ENCODE assay signal across 14 cellular contexts in genomic region chr17:39752241-39752831, GRCh38. TPM values are rescaled to one million over a fixed set of nuclear protein-coding genes. Genes with fewer than 3 reads are reported as not detected.
DNase-seq lines count a peak whose midpoint lies in the region; ATAC-seq, FAIRE-seq and TF ChIP-seq lines count a peak whose summit lies in the region.
"Had no signal": no experiment of that assay in that cellular context is flagged by ENCODE, and none has a peak within 500 bp of the region (broad histone marks: within the 10 kb centered on the region; RNA-seq: fewer than 3 reads in every experiment).

No MANE protein-coding gene starts in this region.

- SMC1A ChIA-PET in GM12878 (lab: Charles Lee; ENCODE audit: uncharacterized antibody, unreplicated experiment), result interaction anchor here (0.6 to 1.9 kb wide), 7 partner anchors 22 to 131 kb away, joined by 3 to 9 read pairs (median 6); partner anchors contain the start of gene MIEN1

- H3K4me3 ChIP-seq in HEK293 (ENCODE audit: low read depth, low read length), result no peak overlapping the region
- H3K4me3 ChIP-seq in GM12878, result no peak overlapping the region
- H3K4me3 ChIP-seq: thoracic aorta had no signal

- peak; percentile 29 for DNase-seq in NCI-H2107 treated with DMSO at 0.1 percent for 48 hours (lab: John Stamatoyannopoulos, UW; ENCODE audit: unreplicated experiment)
- no peak for DNase-seq in NCI-H2107 (lab: John Stamatoyannopoulos, UW)
- DNase-seq in GM12878 (ENCODE audit: low read depth, low spot score), result no peak
- DNase-seq in neural crest cell (ENCODE audit: low read depth, low spot score), result no peak
- no peak for DNase-seq in NCI-H524 treated with DMSO at 0.1 percent for 48 hours (lab: John Stamatoyannopoulos, UW)
- no peak for DNase-seq in foreskin keratinocyte
- DNase-seq: activated gamma-delta T cell, NCI-H446 treated with DMSO at 0.1 percent for 48 hours had no signal

- H4K20me1 ChIP-seq in GM12878 (ENCODE audit: control insufficient read depth, insufficient read depth), result no peaks in the 10 kb centered on the region

- H3K4me1 Mint-ChIP-seq in neural crest cell, result no peaks in the 10 kb centered on the region

- H3K79me2 ChIP-seq in GM12878 (ENCODE audit: control insufficient read depth, insufficient read depth, low read length), result peaks cover 15% of the 10 kb centered on the region

- H3K4me3 Mint-ChIP-seq in neural crest cell, result peak overlapping the region; percentile 86

- peaks cover 49% of the 10 kb centered on the region for H3K27me3 Mint-ChIP-seq in neural crest cell (ENCODE audit: low read depth)

- no TSS peak for BruUV-seq in GM12878 (replicated peaks; lab: Mats Ljungman, UMichigan)

- H3K36me3 ChIP-seq in HEK293 (ENCODE audit: control insufficient read depth in 2 of 2, insufficient read depth in 1 of 2, low read length in 2 of 2) (no peaks in the 10 kb centered on the region), GM12878 (ENCODE audit: control insufficient read depth in 2 of 2, insufficient read depth in 2 of 2, low read length in 1 of 2) (no peaks in the 10 kb centered on the region)
- H3K36me3 ChIP-seq: thoracic aorta had no signal

- RAD21 ChIA-PET in GM12878 (lab: Charles Lee; ENCODE audit: unreplicated experiment), result interaction anchor here (0.8 to 2.7 kb wide), 6 partner anchors 21 to 228 kb away, joined by 3 to 23 read pairs (median 4); partner anchors contain the start of genes IKZF3 and MIEN1

- intact Hi-C loops in GM12878 (cut with micrococcal nuclease; ENCODE audit: unreplicated experiment), result loop anchor here (5.0 kb wide), 1 partner anchor 115 kb away; the partner anchor contains the start of gene STARD3

- H2AFZ ChIP-seq in GM12878 (ENCODE audit: control insufficient read depth, low read depth, low read length), result no peak overlapping the region

- no peak overlapping the region for H3K9ac ChIP-seq in GM12878 (ENCODE audit: control insufficient read depth, insufficient read depth, low read length)

- H3K9me3 Mint-ChIP-seq in neural crest cell, result no peaks in the 10 kb centered on the region

- CTCF ChIA-PET in HEK293 (lab: Yijun Ruan, JAX), result interaction anchor here (0.6 to 10.1 kb wide), 15 partner anchors 20 to 290 kb away, joined by 3 to 140 read pairs (median 4); partner anchors contain the start of genes ERBB2, MIEN1 and PPP1R1B
- CTCF ChIA-PET in GM12878 (lab: Yijun Ruan, JAX), result interaction anchor here (1.0 to 5.0 kb wide), 15 partner anchors 8 to 275 kb away, joined by 3 to 39 read pairs (median 5); partner anchors contain the start of gene MIEN1

- 91% methylated on average over 10 of the region's 11 CpGs for WGBS in GM12878 (ENCODE audit: insufficient coverage, insufficient replicate concordance, low lambda C conversion rate, missing lambda C conversion rate)

- H3K4me2 ChIP-seq in GM12878 (ENCODE audit: control insufficient read depth, insufficient read depth), result peak overlapping the region; percentile 86; the same call in 1 of the 2 replicates

- H3K27ac ChIP-seq in HEK293 (ENCODE audit: extremely low read depth, low read depth, low read length) (no peak overlapping the region), GM12878 (ENCODE audit: control insufficient read depth, insufficient read depth) (no peak overlapping the region), foreskin keratinocyte (no peak overlapping the region)
- H3K27ac ChIP-seq: 22Rv1, HL-60 had no signal

- no peak for FAIRE-seq in GM12878 (lab: Jason Lieb, UNC)

- ATAC-seq in GM12878 (no peak), HG02870 (IDR thresholded peaks at IDR 0.05; ENCODE audit: unreplicated experiment) (no peak), foreskin keratinocyte (no peak)

- no peak for TF ChIP-seq EP300 in GM12878 (IDR thresholded peaks at IDR 0.05; ENCODE audit: borderline replicate concordance in 1 of 2, control insufficient read depth in 1 of 2, low read depth in 2 of 2, low read length in 2 of 2)

- POLR2A ChIA-PET in HEK293 (lab: Yijun Ruan, JAX), result interaction anchor here (0.6 to 2.3 kb wide), 4 partner anchors 22 to 228 kb away, joined by 3 to 8 read pairs (median 4); partner anchors contain the start of genes ERBB2, MIEN1 and PSMD3
- POLR2A ChIA-PET in GM12878 (lab: Charles Lee), result interaction anchor here (0.9 kb wide), 1 partner anchor 23 kb away, joined by 3 read pairs; no protein-coding TSS in a partner anchor

- no peak overlapping the region for H3K27ac Mint-ChIP-seq in neural crest cell (ENCODE audit: unreplicated experiment)

- no peak for TF ChIP-seq POLR2A in GM12878 (IDR thresholded peaks at IDR 0.05; ENCODE audit: low read depth, low read length)

- H3K4me1 ChIP-seq in HEK293 (ENCODE audit: control insufficient read depth, insufficient read depth, low read length) (peaks cover 4% of the 10 kb centered on the region; the same call in 1 of the 2 replicates), GM12878 (ENCODE audit: control insufficient read depth, insufficient read depth, low read length) (peaks cover 33% of the 10 kb centered on the region), foreskin keratinocyte (no peaks in the 10 kb centered on the region)

- no peaks in the 10 kb centered on the region for H3K9me3 ChIP-seq in HEK293 (ENCODE audit: control insufficient read depth, insufficient read depth, low read depth, low read length)
- H3K9me3 ChIP-seq in GM12878 (replicated peaks; ENCODE audit: control insufficient read depth, insufficient read depth, low read length), result no peaks in the 10 kb centered on the region
- H3K9me3 ChIP-seq: thoracic aorta had no signal

- in situ Hi-C loops in GM12878 (cut with MboI), result loop anchor here (5.0 kb wide), 1 partner anchor 130 kb away; no protein-coding TSS in a partner anchor

- peak; percentile 45; the same call in 1 of the 2 replicates for TF ChIP-seq CTCF in HEK293 (tag by site-specific recombination; IDR thresholded peaks at IDR 0.05)
- TF ChIP-seq CTCF in GM12878 (IDR thresholded peaks at IDR 0.05 in 2 of 3, conservative IDR thresholded peaks at IDR 0.05 in 1 of 3; ENCODE audit: control insufficient read depth in 2 of 3, extremely low read depth in 1 of 3, insufficient read depth in 1 of 3, low read depth in 3 of 3, low read length in 3 of 3), result no peak
- no peak for TF ChIP-seq CTCF in neural crest cell (conservative IDR thresholded peaks at IDR 0.05)
- no peak for TF ChIP-seq CTCF in foreskin keratinocyte (conservative IDR thresholded peaks at IDR 0.05)

- no peaks in the 10 kb centered on the region for H3K27me3 ChIP-seq in GM12878 (replicated peaks in 1 of 2; ENCODE audit: control insufficient read depth in 2 of 2, insufficient read depth in 2 of 2, low read length in 1 of 2)
- H3K27me3 ChIP-seq in foreskin keratinocyte, result peaks cover 29% of the 10 kb centered on the region

- no peak for TF ChIP-seq RAD21 in GM12878 (IDR thresholded peaks at IDR 0.05; ENCODE audit: insufficient read depth, low read depth, low read length)

- H3K36me3 Mint-ChIP-seq in neural crest cell (ENCODE audit: low read depth), result no peaks in the 10 kb centered on the region

RNA-seq across cellular contexts. Expression of gene GRB7, which starts 14.6 kb away (rescaled TPM):
- 1.0 and 1.4 TPM in 2 replicates for total RNA-seq in GM12878 (2013; cell fraction: nucleolus; rRNA removed)
- 0.16 and 0.34 TPM in 2 replicates for total RNA-seq in GM12878 (2014; rRNA removed)
- total RNA-seq in GM12878 (2014; rRNA removed; fragmentation: Illumina TruSeq; extraction: Trizol), result 0.09 TPM in 1 of 2 replicates, not detected in the other
- 0.23 and 0.45 TPM in 2 replicates for total RNA-seq in GM12878 (2021)
- not detected for polyA plus RNA-seq in GM12878 (2011; ENCODE audit: low read depth)
- 0.05 and 0.10 TPM in 2 replicates for polyA plus RNA-seq in GM12878 (2011; rRNA removed)
- polyA plus RNA-seq in GM12878 (2011; cell fraction: cytosol; rRNA removed), result 0.04 and 0.08 TPM in 2 replicates
- 0.24 and 0.28 TPM in 2 replicates for polyA plus RNA-seq in GM12878 (2011; cell fraction: nucleus; rRNA removed)
- polyA plus RNA-seq in GM12878 (2012), result 0.35 and 0.38 TPM in 2 replicates
- polyA plus RNA-seq in GM12878 (2014; fragmentation: Illumina TruSeq; extraction: Trizol), result 0.19 and 0.65 TPM in 2 replicates
- polyA plus RNA-seq in GM12878 (2014; fragmentation: Nextera tagmentation; extraction: Ambion mirVana), result not detected
- 0.19 and 0.36 TPM in 2 replicates for polyA plus RNA-seq in GM12878 (2014; rRNA removed)
- polyA plus RNA-seq in GM12878 (2016; fragmentation: Nextera tagmentation; extraction: Ambion mirVana), result under 1 TPM in 1 of 2 experiments, not detected in 1; 0.09 TPM
- not detected in 2 replicates for polyA minus RNA-seq in GM12878 (2011; rRNA and poly(A)+ RNA removed)
- polyA minus RNA-seq in GM12878 (2011; cell fraction: cytosol; rRNA and poly(A)+ RNA removed), result not detected in 2 replicates
- 0.12 TPM in 1 of 2 replicates, not detected in the other for polyA minus RNA-seq in GM12878 (2011; cell fraction: nucleus; rRNA and poly(A)+ RNA removed)
- total RNA-seq in neural crest cell, result not detected in 2 replicates
- total RNA-seq in foreskin keratinocyte, result 15.6 and 16.2 TPM in 2 replicates
- 14.3 and 14.4 TPM in 2 replicates for polyA plus RNA-seq in foreskin keratinocyte
- total RNA-seq: RPMI7951 had no signal

RNA-seq across cellular contexts. Expression of gene MIEN1, which starts 22.0 kb away (rescaled TPM):
- total RNA-seq in GM12878 (2013; cell fraction: nucleolus; rRNA removed), result 14.7 and 16.1 TPM in 2 replicates
- total RNA-seq in GM12878 (2014; rRNA removed), result 42.5 and 50.5 TPM in 2 replicates
- 34.2 and 41.5 TPM in 2 replicates for total RNA-seq in GM12878 (2014; rRNA removed; fragmentation: Illumina TruSeq; extraction: Trizol)
- total RNA-seq in GM12878 (2021), result 36.6 and 39.7 TPM in 2 replicates
- polyA plus RNA-seq in GM12878 (2011; ENCODE audit: low read depth), result 47.5 TPM
- polyA plus RNA-seq in GM12878 (2011; rRNA removed), result 29.2 and 45.0 TPM in 2 replicates
- 61.0 and 70.8 TPM in 2 replicates for polyA plus RNA-seq in GM12878 (2011; cell fraction: cytosol; rRNA removed)
- polyA plus RNA-seq in GM12878 (2011; cell fraction: nucleus; rRNA removed), result 29.0 and 38.3 TPM in 2 replicates
- polyA plus RNA-seq in GM12878 (2012), result 37.8 and 45.6 TPM in 2 replicates
- 69.2 and 74.4 TPM in 2 replicates for polyA plus RNA-seq in GM12878 (2014; fragmentation: Illumina TruSeq; extraction: Trizol)
- polyA plus RNA-seq in GM12878 (2014; fragmentation: Nextera tagmentation; extraction: Ambion mirVana), result 10 to 100 TPM; 24.9 to 42.5 TPM
- 61.5 and 70.1 TPM in 2 replicates for polyA plus RNA-seq in GM12878 (2014; rRNA removed)
- polyA plus RNA-seq in GM12878 (2016; fragmentation: Nextera tagmentation; extraction: Ambion mirVana), result 10 to 100 TPM; 86.4 to 89.1 TPM
- 14.0 and 24.9 TPM in 2 replicates for polyA minus RNA-seq in GM12878 (2011; rRNA and poly(A)+ RNA removed)
- 11.0 and 11.6 TPM in 2 replicates for polyA minus RNA-seq in GM12878 (2011; cell fraction: cytosol; rRNA and poly(A)+ RNA removed)
- 21.4 and 28.5 TPM in 2 replicates for polyA minus RNA-seq in GM12878 (2011; cell fraction: nucleus; rRNA and poly(A)+ RNA removed)
- 35.6 and 36.8 TPM in 2 replicates for total RNA-seq in neural crest cell
- 57.1 and 61.6 TPM in 2 replicates for total RNA-seq in foreskin keratinocyte
- polyA plus RNA-seq in foreskin keratinocyte, result 78.4 and 83.5 TPM in 2 replicates

RNA-seq across cellular contexts. Expression of gene ERBB2, which starts 52.5 kb away (rescaled TPM):
- total RNA-seq in GM12878 (2013; cell fraction: nucleolus; rRNA removed), result 15.3 and 28.2 TPM in 2 replicates
- total RNA-seq in GM12878 (2014; rRNA removed) (4.1 and 5.5 TPM in 2 replicates), GM12878 (2014; rRNA removed; fragmentation: Illumina TruSeq; extraction: Trizol) (3.9 and 4.7 TPM in 2 replicates), GM12878 (2021) (6.8 and 7.0 TPM in 2 replicates), neural crest cell (78.4 and 82.9 TPM in 2 replicates), foreskin keratinocyte (38.8 and 39.2 TPM in 2 replicates)
- 1.9 TPM for polyA plus RNA-seq in GM12878 (2011; ENCODE audit: low read depth)
- polyA plus RNA-seq in GM12878 (2011; rRNA removed) (4.0 and 4.2 TPM in 2 replicates), GM12878 (2014; fragmentation: Illumina TruSeq; extraction: Trizol) (3.1 and 4.5 TPM in 2 replicates), GM12878 (2014; fragmentation: Nextera tagmentation; extraction: Ambion mirVana) (under 1 TPM; 0.39 to 0.77 TPM), GM12878 (2014; rRNA removed) (5.0 and 7.0 TPM in 2 replicates), GM12878 (2016; fragmentation: Nextera tagmentation; extraction: Ambion mirVana) (1 to 10 TPM; 3.2 to 3.7 TPM), foreskin keratinocyte (20.9 and 22.2 TPM in 2 replicates)
- polyA plus RNA-seq in GM12878 (2011; cell fraction: cytosol; rRNA removed), result 4.1 and 5.2 TPM in 2 replicates
- polyA plus RNA-seq in GM12878 (2011; cell fraction: nucleus; rRNA removed), result 13.8 and 14.2 TPM in 2 replicates
- polyA plus RNA-seq in GM12878 (2012), result 4.6 and 5.3 TPM in 2 replicates
- polyA minus RNA-seq in GM12878 (2011; rRNA and poly(A)+ RNA removed), result 7.3 and 8.2 TPM in 2 replicates
- polyA minus RNA-seq in GM12878 (2011; cell fraction: cytosol; rRNA and poly(A)+ RNA removed), result 2.6 and 2.9 TPM in 2 replicates
- 4.7 and 6.8 TPM in 2 replicates for polyA minus RNA-seq in GM12878 (2011; cell fraction: nucleus; rRNA and poly(A)+ RNA removed)
